1 cellular context compared by ENCODE assay signal in the genomic region with DNA sequence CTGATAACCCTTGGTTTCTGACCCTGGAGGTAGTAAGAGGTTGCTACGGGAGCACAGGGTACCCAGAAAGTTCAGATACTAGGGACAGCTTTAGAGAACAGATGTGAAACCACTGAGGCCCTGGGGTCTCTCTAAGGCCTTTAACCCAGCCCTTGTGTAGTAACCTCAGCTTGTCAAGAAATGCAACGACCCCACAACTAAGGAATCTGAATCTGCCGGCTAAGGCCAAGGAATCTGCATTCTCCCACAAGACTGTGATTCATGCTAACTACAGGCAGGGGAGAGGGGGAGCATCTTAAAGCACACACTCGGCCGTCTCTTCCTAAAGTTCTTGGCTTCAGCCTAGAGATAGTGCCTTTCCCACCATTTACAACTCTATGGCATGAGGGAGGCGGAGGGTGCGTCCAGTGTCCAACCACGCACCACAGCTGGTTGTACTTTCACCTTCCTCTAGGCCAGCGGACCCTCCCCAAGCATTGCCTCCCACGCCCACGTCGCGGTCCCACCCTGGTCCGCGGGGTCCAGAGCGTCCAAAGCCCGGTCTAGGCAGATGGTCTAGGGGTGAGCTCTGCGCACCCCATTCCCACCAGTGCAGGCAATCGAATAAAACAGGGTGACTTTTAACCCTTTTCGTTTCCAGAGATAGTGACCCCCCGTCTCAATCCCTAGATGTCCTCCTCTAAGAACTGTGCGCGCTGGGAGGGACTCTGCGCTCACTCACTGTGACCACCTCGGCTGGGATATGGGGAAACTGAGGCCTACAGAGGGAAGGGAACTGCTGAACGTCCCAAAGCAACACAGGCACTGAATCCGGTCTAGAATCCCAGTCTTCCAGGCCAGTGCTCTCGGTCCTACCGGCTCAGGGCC.
TF ChIP-seq lines count a peak whose summit lies in the region.

No MANE protein-coding gene starts in this region.

TF ChIP-seq in WTC11, 78 proteins besides CTCF, POLR2A, EP300 and RAD21 (continued from another document):
- TF ChIP-seq, protein P1, sequence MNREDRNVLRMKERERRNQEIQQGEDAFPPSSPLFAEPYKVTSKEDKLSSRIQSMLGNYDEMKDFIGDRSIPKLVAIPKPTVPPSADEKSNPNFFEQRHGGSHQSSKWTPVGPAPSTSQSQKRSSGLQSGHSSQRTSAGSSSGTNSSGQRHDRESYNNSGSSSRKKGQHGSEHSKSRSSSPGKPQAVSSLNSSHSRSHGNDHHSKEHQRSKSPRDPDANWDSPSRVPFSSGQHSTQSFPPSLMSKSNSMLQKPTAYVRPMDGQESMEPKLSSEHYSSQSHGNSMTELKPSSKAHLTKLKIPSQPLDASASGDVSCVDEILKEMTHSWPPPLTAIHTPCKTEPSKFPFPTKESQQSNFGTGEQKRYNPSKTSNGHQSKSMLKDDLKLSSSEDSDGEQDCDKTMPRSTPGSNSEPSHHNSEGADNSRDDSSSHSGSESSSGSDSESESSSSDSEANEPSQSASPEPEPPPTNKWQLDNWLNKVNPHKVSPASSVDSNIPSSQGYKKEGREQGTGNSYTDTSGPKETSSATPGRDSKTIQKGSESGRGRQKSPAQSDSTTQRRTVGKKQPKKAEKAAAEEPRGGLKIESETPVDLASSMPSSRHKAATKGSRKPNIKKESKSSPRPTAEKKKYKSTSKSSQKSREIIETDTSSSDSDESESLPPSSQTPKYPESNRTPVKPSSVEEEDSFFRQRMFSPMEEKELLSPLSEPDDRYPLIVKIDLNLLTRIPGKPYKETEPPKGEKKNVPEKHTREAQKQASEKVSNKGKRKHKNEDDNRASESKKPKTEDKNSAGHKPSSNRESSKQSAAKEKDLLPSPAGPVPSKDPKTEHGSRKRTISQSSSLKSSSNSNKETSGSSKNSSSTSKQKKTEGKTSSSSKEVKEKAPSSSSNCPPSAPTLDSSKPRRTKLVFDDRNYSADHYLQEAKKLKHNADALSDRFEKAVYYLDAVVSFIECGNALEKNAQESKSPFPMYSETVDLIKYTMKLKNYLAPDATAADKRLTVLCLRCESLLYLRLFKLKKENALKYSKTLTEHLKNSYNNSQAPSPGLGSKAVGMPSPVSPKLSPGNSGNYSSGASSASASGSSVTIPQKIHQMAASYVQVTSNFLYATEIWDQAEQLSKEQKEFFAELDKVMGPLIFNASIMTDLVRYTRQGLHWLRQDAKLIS (CRISPR knock-in tag; IDR thresholded peaks at IDR 0.05; ENCODE audit: borderline replicate concordance) = no peak
- no peak for TF ChIP-seq TP53 (CRISPR knock-in tag; IDR thresholded peaks at IDR 0.05)
- TF ChIP-seq, protein P2, sequence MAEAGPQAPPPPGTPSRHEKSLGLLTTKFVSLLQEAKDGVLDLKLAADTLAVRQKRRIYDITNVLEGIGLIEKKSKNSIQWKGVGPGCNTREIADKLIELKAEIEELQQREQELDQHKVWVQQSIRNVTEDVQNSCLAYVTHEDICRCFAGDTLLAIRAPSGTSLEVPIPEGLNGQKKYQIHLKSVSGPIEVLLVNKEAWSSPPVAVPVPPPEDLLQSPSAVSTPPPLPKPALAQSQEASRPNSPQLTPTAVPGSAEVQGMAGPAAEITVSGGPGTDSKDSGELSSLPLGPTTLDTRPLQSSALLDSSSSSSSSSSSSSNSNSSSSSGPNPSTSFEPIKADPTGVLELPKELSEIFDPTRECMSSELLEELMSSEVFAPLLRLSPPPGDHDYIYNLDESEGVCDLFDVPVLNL (CRISPR knock-in tag; IDR thresholded peaks at IDR 0.05; ENCODE audit: borderline replicate concordance, low read depth) = no peak
- TF ChIP-seq, protein P3, sequence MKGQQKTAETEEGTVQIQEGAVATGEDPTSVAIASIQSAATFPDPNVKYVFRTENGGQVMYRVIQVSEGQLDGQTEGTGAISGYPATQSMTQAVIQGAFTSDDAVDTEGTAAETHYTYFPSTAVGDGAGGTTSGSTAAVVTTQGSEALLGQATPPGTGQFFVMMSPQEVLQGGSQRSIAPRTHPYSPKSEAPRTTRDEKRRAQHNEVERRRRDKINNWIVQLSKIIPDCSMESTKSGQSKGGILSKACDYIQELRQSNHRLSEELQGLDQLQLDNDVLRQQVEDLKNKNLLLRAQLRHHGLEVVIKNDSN (CRISPR knock-in tag; IDR thresholded peaks at IDR 0.05) = no peak
TF ChIP-seq in WTC11: peak in this region for 0.
